In genomic region chr10:8663131-8663530, GRCh38 we compare ENCODE assay signal across 8 cellular contexts.
"Had no signal": no experiment of that assay in that cellular context is flagged by ENCODE, and none has a peak within 500 bp of the region (broad histone marks: within the 10 kb centered on the region; RNA-seq: fewer than 3 reads in every experiment).

No MANE protein-coding gene starts in this region.

- H2AFZ ChIP-seq: GM23338 had no signal

- H3K4me3 ChIP-seq: GM23338 had no signal

- H3K4me3 Mint-ChIP-seq: GM23338, H9, IgD-negative memory B cell had no signal

- H3K27ac Mint-ChIP-seq: GM23338, H9, IgD-negative memory B cell had no signal

- H3K4me1 Mint-ChIP-seq: GM23338, H9, IgD-negative memory B cell had no signal

- FAIRE-seq: H1, H54, HepG2 had no signal

- H3K36me3 Mint-ChIP-seq: IgD-negative memory B cell had no signal

- DNase-seq: H9, HCEC 1CT had no signal

- H3K4me2 ChIP-seq: GM23338 had no signal

- ATAC-seq: GM23338, HepG2 had no signal

- H3K27ac ChIP-seq: HL-60 had no signal
